8 cellular contexts compared by ENCODE assay signal in genomic region chr1:228082975-228083870, GRCh38. TPM values are rescaled to one million over a fixed set of nuclear protein-coding genes. Genes with fewer than 3 reads are reported as not detected.
A peak's percentile ranks its signal among the peaks of the same experiment; 100 is the strongest.
DNase-seq lines count a peak whose midpoint lies in the region; ATAC-seq, FAIRE-seq and TF ChIP-seq lines count a peak whose summit lies in the region.

No MANE protein-coding gene starts in this region.

- peaks cover 44% of the 10 kb centered on the region for H3K36me3 Mint-ChIP-seq in brain

- peaks cover 13% of the 10 kb centered on the region for H3K9me1 ChIP-seq in keratinocyte (ENCODE audit: control insufficient read depth, extremely low read depth, insufficient read depth, low read length)

- peak; percentile 1 for ATAC-seq in GM21390 (IDR thresholded peaks at IDR 0.05; ENCODE audit: unreplicated experiment)

- peaks cover 78% of the 10 kb centered on the region for H3K79me2 ChIP-seq in keratinocyte (ENCODE audit: control insufficient read depth, insufficient read depth, low read length)

- peak overlapping the region; percentile 85 for H3K4me2 ChIP-seq in keratinocyte (ENCODE audit: control insufficient read depth, extremely low read depth, insufficient read depth, low read depth, low read length)

- H3K9ac ChIP-seq in NT2/D1 (ENCODE audit: insufficient read length, low read depth) (peak overlapping the region; percentile 99), keratinocyte (ENCODE audit: control insufficient read depth, extremely low read depth, insufficient read depth, low read length) (peak overlapping the region; percentile 95)

- peaks cover 41% of the 10 kb centered on the region for H3K36me3 ChIP-seq in NT2/D1 (ENCODE audit: insufficient read depth, insufficient read length, low read length)
- peaks cover 0 to 17% of the 10 kb centered on the region in 2 experiments for H3K36me3 ChIP-seq in keratinocyte (ENCODE audit: control insufficient read depth in 2 of 2, extremely low read depth in 1 of 2, insufficient read depth in 2 of 2, low read length in 2 of 2)

- peaks cover 13% of the 10 kb centered on the region for H3K27me3 Mint-ChIP-seq in brain

- H3K4me1 ChIP-seq in NT2/D1 (ENCODE audit: insufficient read depth, insufficient read length) (peaks cover 26% of the 10 kb centered on the region), keratinocyte (ENCODE audit: control insufficient read depth, extremely low read depth, insufficient read depth, low read length) (peaks cover 42% of the 10 kb centered on the region)

- H3K9me3 ChIP-seq in NT2/D1 (ENCODE audit: insufficient read depth, low read length), result no peaks in the 10 kb centered on the region
- no peaks in the 10 kb centered on the region for H3K9me3 ChIP-seq in keratinocyte (ENCODE audit: control insufficient read depth, low read depth, low read length)

- H4K20me1 ChIP-seq in keratinocyte (ENCODE audit: control insufficient read depth, extremely low read depth, insufficient read depth, low read length), result peaks cover 41% of the 10 kb centered on the region

- peak overlapping the region; percentile 91 to 99 (median 96) for H3K27ac Mint-ChIP-seq in brain

- H2AFZ ChIP-seq in keratinocyte (ENCODE audit: control insufficient read depth, low read length), result no peak overlapping the region

- H3K27me3 ChIP-seq in NT2/D1 (ENCODE audit: insufficient read depth, insufficient read length) (no peaks in the 10 kb centered on the region), keratinocyte (ENCODE audit: control insufficient read depth, extremely low read depth, insufficient read depth, low read length) (no peaks in the 10 kb centered on the region)

- dilution Hi-C loops in keratinocyte (cut with MboI; ENCODE audit: extremely low pct_ligation_motif_present, low sequenced_read_pairs), result no loop called here

- peak overlapping the region; percentile 88 for H3K27ac ChIP-seq in keratinocyte (ENCODE audit: control insufficient read depth, insufficient read depth, low read length)

- FAIRE-seq in keratinocyte (lab: Jason Lieb, UNC), result no peak

- peak overlapping the region; percentile 94 to 98 (median 95) for H3K4me3 Mint-ChIP-seq in brain

- peaks cover 55% of the 10 kb centered on the region for H3K4me1 Mint-ChIP-seq in brain

- H3K9me3 Mint-ChIP-seq in brain, result peaks cover 0 to 3% (median 0%) of the 10 kb centered on the region in 5 experiments

- peak overlapping the region; percentile 96 for H3K4me3 ChIP-seq in NT2/D1 (ENCODE audit: insufficient read length, low read depth)
- peak overlapping the region; percentile 60 to 97 (median 84) for H3K4me3 ChIP-seq in keratinocyte (ENCODE audit: control insufficient read depth in 2 of 3, extremely low read depth in 1 of 3, insufficient read depth in 2 of 3, low read depth in 1 of 3, low read length in 3 of 3)

- DNase-seq in CD1c-positive myeloid dendritic cell (ENCODE audit: extremely low spot score) (peak; percentile 64), NT2/D1 (ENCODE audit: low read depth, low spot score) (no peak), keratinocyte (ENCODE audit: low read depth, low spot score) (no peak), cortex of kidney (lab: John Stamatoyannopoulos, UW) (no peak), hippocampal formation (lab: John Stamatoyannopoulos, UW) (no peak)
- DNase-seq in stimulated activated CD4-positive, alpha-beta T cell treated with anti-CD3 and anti-CD28 coated beads, Interleukin-4, amount 100 ng/mL, for 24 hours, result peak; percentile 36

- TF ChIP-seq CTCF in brain (conservative IDR thresholded peaks at IDR 0.05), result no peak
- TF ChIP-seq CTCF in keratinocyte (optimal IDR thresholded peaks at IDR 0.05 in 1 of 3, IDR thresholded peaks at IDR 0.05 in 1 of 3, conservative IDR thresholded peaks at IDR 0.05 in 1 of 3; ENCODE audit: extremely low read depth in 1 of 3, insufficient read depth in 2 of 3, low read length in 3 of 3), result no peak

RNA-seq across cellular contexts. Expression of gene ARF1, which starts 0.7 kb away (rescaled TPM):
- polyA plus RNA-seq in brain (ENCODE audit: insufficient read depth, low read depth, low replicate concordance) (566 TPM), keratinocyte (295 to 451 TPM (median 325 TPM) in 3 replicates)
- 343 TPM for polyA plus RNA-seq in keratinocyte (2011; ENCODE audit: low read depth)
- polyA plus RNA-seq in keratinocyte (2011; cell fraction: cytosol; rRNA removed), result 346 and 552 TPM in 2 replicates
- polyA plus RNA-seq in keratinocyte (2011; cell fraction: nucleus; rRNA removed), result 224 and 326 TPM in 2 replicates
- 371 and 391 TPM in 2 replicates for polyA plus RNA-seq in keratinocyte (2012; ENCODE audit: low replicate concordance)
- 457 to 846 TPM (median 598 TPM) in 3 replicates for polyA minus RNA-seq in keratinocyte
- 776 TPM for polyA minus RNA-seq in keratinocyte (2011; cell fraction: cytosol; rRNA and poly(A)+ RNA removed)
- polyA minus RNA-seq in keratinocyte (2011; cell fraction: nucleus; rRNA and poly(A)+ RNA removed), result 151 and 170 TPM in 2 replicates

RNA-seq across cellular contexts. Expression of gene C1orf35, which starts 19.9 kb away (rescaled TPM):
- polyA plus RNA-seq in brain (ENCODE audit: insufficient read depth, low read depth, low replicate concordance), result 16.3 TPM
- polyA plus RNA-seq in keratinocyte, result 8.2 to 11.9 TPM (median 10.0 TPM) in 3 replicates
- polyA plus RNA-seq in keratinocyte (2011; ENCODE audit: low read depth), result 8.0 TPM
- 4.4 and 10.2 TPM in 2 replicates for polyA plus RNA-seq in keratinocyte (2011; cell fraction: cytosol; rRNA removed)
- polyA plus RNA-seq in keratinocyte (2011; cell fraction: nucleus; rRNA removed), result 21.2 and 27.6 TPM in 2 replicates
- 12.5 and 16.4 TPM in 2 replicates for polyA plus RNA-seq in keratinocyte (2012; ENCODE audit: low replicate concordance)
- 0.99 to 7.7 TPM (median 1.2 TPM) in 3 replicates for polyA minus RNA-seq in keratinocyte
- polyA minus RNA-seq in keratinocyte (2011; cell fraction: cytosol; rRNA and poly(A)+ RNA removed), result 7.7 TPM
- polyA minus RNA-seq in keratinocyte (2011; cell fraction: nucleus; rRNA and poly(A)+ RNA removed), result 2.4 and 2.8 TPM in 2 replicates

RNA-seq across cellular contexts. Expression of gene MRPL55, which starts 25.9 kb away (rescaled TPM):
- polyA plus RNA-seq in brain (ENCODE audit: insufficient read depth, low read depth, low replicate concordance) (153 TPM), keratinocyte (28.4 to 53.7 TPM (median 49.3 TPM) in 3 replicates)
- 23.9 TPM for polyA plus RNA-seq in keratinocyte (2011; ENCODE audit: low read depth)
- polyA plus RNA-seq in keratinocyte (2011; cell fraction: cytosol; rRNA removed), result 22.0 and 52.1 TPM in 2 replicates
- 47.4 and 62.3 TPM in 2 replicates for polyA plus RNA-seq in keratinocyte (2011; cell fraction: nucleus; rRNA removed)
- polyA plus RNA-seq in keratinocyte (2012; ENCODE audit: low replicate concordance), result 34.4 and 51.8 TPM in 2 replicates
- polyA minus RNA-seq in keratinocyte, result 19.2 to 36.3 TPM (median 26.1 TPM) in 3 replicates
- polyA minus RNA-seq in keratinocyte (2011; cell fraction: cytosol; rRNA and poly(A)+ RNA removed), result 48.9 TPM
- polyA minus RNA-seq in keratinocyte (2011; cell fraction: nucleus; rRNA and poly(A)+ RNA removed), result 9.9 and 18.3 TPM in 2 replicates

RNA-seq across cellular contexts. Expression of gene GUK1, which starts 56.9 kb away (rescaled TPM):
- polyA plus RNA-seq in brain (ENCODE audit: insufficient read depth, low read depth, low replicate concordance) (402 TPM), keratinocyte (412 to 877 TPM (median 450 TPM) in 3 replicates)
- 259 TPM for polyA plus RNA-seq in keratinocyte (2011; ENCODE audit: low read depth)
- 279 and 743 TPM in 2 replicates for polyA plus RNA-seq in keratinocyte (2011; cell fraction: cytosol; rRNA removed)
- polyA plus RNA-seq in keratinocyte (2011; cell fraction: nucleus; rRNA removed), result 254 and 303 TPM in 2 replicates
- polyA plus RNA-seq in keratinocyte (2012; ENCODE audit: low replicate concordance), result 421 and 447 TPM in 2 replicates
- polyA minus RNA-seq in keratinocyte, result 198 to 329 TPM (median 216 TPM) in 3 replicates
- polyA minus RNA-seq in keratinocyte (2011; cell fraction: cytosol; rRNA and poly(A)+ RNA removed), result 557 TPM
- polyA minus RNA-seq in keratinocyte (2011; cell fraction: nucleus; rRNA and poly(A)+ RNA removed), result 106 and 141 TPM in 2 replicates

Comparison
In these comparisons a context has a peak if more than half of its experiments do, and no peak if none do; other contexts are left out.
1. DNase-seq: peak in CD1c-positive myeloid dendritic cell (single experiment) and stimulated activated CD4-positive, alpha-beta T cell treated with anti-CD3 and anti-CD28 coated beads, Interleukin-4, amount 100 ng/mL, for 24 hours (single experiment); none in NT2/D1 (single experiment), keratinocyte (single experiment), cortex of kidney (single experiment) and hippocampal formation (0 of 2).